Comparison of ENCODE assay signal across 8 cellular contexts in the genomic region with DNA sequence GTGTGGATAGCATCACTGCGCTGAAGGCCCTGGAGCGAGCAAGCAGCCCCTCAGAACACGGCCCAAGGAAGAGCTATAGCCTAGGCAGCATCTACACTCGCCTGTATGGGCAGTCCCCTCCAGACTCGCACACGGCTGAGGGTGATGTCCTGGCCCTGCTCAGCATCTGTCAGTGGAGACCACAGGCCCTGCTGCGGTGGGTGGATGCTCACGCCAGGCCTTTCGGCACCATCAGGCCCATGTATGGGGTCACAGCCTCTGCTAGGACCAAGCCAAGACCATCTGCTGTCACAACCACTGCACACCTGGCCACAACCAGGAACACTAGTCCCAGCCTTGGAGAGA. TPM values are rescaled to one million over a fixed set of nuclear protein-coding genes. Genes with fewer than 3 reads are reported as not detected.
A peak's percentile ranks its signal among the peaks of the same experiment; 100 is the strongest.
DNase-seq lines count a peak whose midpoint lies in the region; ATAC-seq and TF ChIP-seq lines count a peak whose summit lies in the region.

No MANE protein-coding gene starts in this region.

- no peaks in the 10 kb centered on the region for H3K27me3 Mint-ChIP-seq in activated CD4-positive, alpha-beta T cell treated with anti-CD3 and anti-CD28 coated beads, Interleukin-2, amount 10 ng/mL, durations not matched to agents 7 days and 5 days
- H3K27me3 Mint-ChIP-seq in activated naive CD8-positive, alpha-beta T cell treated with anti-CD3 and anti-CD28 coated beads for 36 hours = no peaks in the 10 kb centered on the region

- peak overlapping the region; percentile 97 for H3K27ac Mint-ChIP-seq in activated CD4-positive, alpha-beta T cell treated with anti-CD3 and anti-CD28 coated beads, Interleukin-2, amount 10 ng/mL, durations not matched to agents 7 days and 5 days
- peak overlapping the region; percentile 96 for H3K27ac Mint-ChIP-seq in activated naive CD8-positive, alpha-beta T cell treated with anti-CD3 and anti-CD28 coated beads for 36 hours

- H3K4me1 ChIP-seq in right lobe of liver (peaks cover 2 to 71% (median 35%) of the 10 kb centered on the region in 4 donors), testis (peaks cover 35% of the 10 kb centered on the region)

- CTCF ChIA-PET in activated CD4-positive, alpha-beta T cell treated with anti-CD3 and anti-CD28 coated beads, Interleukin-2, amount 10 ng/mL, durations not matched to agents 7 days and 5 days (lab: Charles Lee) = interaction anchor here (0.5 to 1.8 kb wide), 7 partner anchors 13 to 135 kb away, joined by 3 to 9 read pairs (median 3); a partner anchor contains a TSS

- H3K36me3 ChIP-seq in right lobe of liver = peaks cover 0 to 10% (median 1%) of the 10 kb centered on the region in 4 donors
- no peaks in the 10 kb centered on the region for H3K36me3 ChIP-seq in testis (ENCODE audit: low read depth, missing control alignments)

- H3K36me3 Mint-ChIP-seq in activated CD4-positive, alpha-beta T cell treated with anti-CD3 and anti-CD28 coated beads, Interleukin-2, amount 10 ng/mL, durations not matched to agents 7 days and 5 days (ENCODE audit: low read depth) = peaks cover 51% of the 10 kb centered on the region
- peaks cover 40% of the 10 kb centered on the region for H3K36me3 Mint-ChIP-seq in activated naive CD8-positive, alpha-beta T cell treated with anti-CD3 and anti-CD28 coated beads for 36 hours

- ATAC-seq in right lobe of liver = no peak
- no peak for ATAC-seq in GM21737 (IDR thresholded peaks at IDR 0.05; ENCODE audit: unreplicated experiment)

- H3K4me3 ChIP-seq in right lobe of liver (peak overlapping the region; percentile 37 to 55 (median 55)), testis (no peak overlapping the region)

- TF ChIP-seq POLR2A in right lobe of liver (IDR thresholded peaks at IDR 0.05) (no peak), testis (IDR thresholded peaks at IDR 0.05) (no peak)

- DNase-seq in activated CD4-positive, alpha-beta T cell treated with anti-CD3 and anti-CD28 coated beads, Interleukin-2, amount 10 ng/mL, durations not matched to agents 7 days and 5 days = no peak
- DNase-seq in activated CD4-positive, alpha-beta T cell treated with anti-CD3 and anti-CD28 coated beads, Interleukin-2, amount 50 U/mL, for 1 hour = no peak
- DNase-seq in activated naive CD8-positive, alpha-beta T cell treated with anti-CD3 and anti-CD28 coated beads for 36 hours = no peak
- DNase-seq in right lobe of liver (no peak), testis (no peak), GF-D8 (lab: John Stamatoyannopoulos, UW) (no peak), DMS 273 (lab: John Stamatoyannopoulos, UW; ENCODE audit: unreplicated experiment) (no peak)

- no peaks in the 10 kb centered on the region for H3K27me3 ChIP-seq in right lobe of liver
- no peaks in the 10 kb centered on the region for H3K27me3 ChIP-seq in testis

- H3K9me3 ChIP-seq in right lobe of liver (no peaks in the 10 kb centered on the region), testis (no peaks in the 10 kb centered on the region)

- peak overlapping the region; percentile 87 for H3K4me3 Mint-ChIP-seq in activated CD4-positive, alpha-beta T cell treated with anti-CD3 and anti-CD28 coated beads, Interleukin-2, amount 10 ng/mL, durations not matched to agents 7 days and 5 days
- H3K4me3 Mint-ChIP-seq in activated naive CD8-positive, alpha-beta T cell treated with anti-CD3 and anti-CD28 coated beads for 36 hours = peak overlapping the region; percentile 95

- POLR2A ChIA-PET in activated CD4-positive, alpha-beta T cell treated with anti-CD3 and anti-CD28 coated beads, Interleukin-2, amount 10 ng/mL, durations not matched to agents 7 days and 5 days (lab: Charles Lee) = interaction anchor here (0.9 kb wide), 1 partner anchor 12 kb away, joined by 3 read pairs; no protein-coding TSS in a partner anchor

- no CpG with 5 or more reads among the region's 9 CpGs for WGBS in right lobe of liver (ENCODE audit: insufficient coverage, low coverage, low lambda C conversion rate, missing lambda C conversion rate)
- WGBS in testis, 2 donors = 67 to 68% methylated on average over 5 to 9 of the region's 9 CpGs

- H3K27ac ChIP-seq in right lobe of liver (peak overlapping the region; percentile 92 to 99 (median 98)), testis (peak overlapping the region; percentile 98)

- H3K9me3 Mint-ChIP-seq in activated CD4-positive, alpha-beta T cell treated with anti-CD3 and anti-CD28 coated beads, Interleukin-2, amount 10 ng/mL, durations not matched to agents 7 days and 5 days = no peaks in the 10 kb centered on the region
- no peaks in the 10 kb centered on the region for H3K9me3 Mint-ChIP-seq in activated naive CD8-positive, alpha-beta T cell treated with anti-CD3 and anti-CD28 coated beads for 36 hours

- peaks cover 49% of the 10 kb centered on the region for H3K4me1 Mint-ChIP-seq in activated CD4-positive, alpha-beta T cell treated with anti-CD3 and anti-CD28 coated beads, Interleukin-2, amount 10 ng/mL, durations not matched to agents 7 days and 5 days
- peaks cover 46% of the 10 kb centered on the region for H3K4me1 Mint-ChIP-seq in activated naive CD8-positive, alpha-beta T cell treated with anti-CD3 and anti-CD28 coated beads for 36 hours

- intact Hi-C loops in right lobe of liver (cut with DNase I) (loop anchor here in 1 of 2 donors (5.0 kb wide), 1 partner anchor 35 kb away; a partner anchor contains a TSS), testis (cut with DNase I; ENCODE audit: low total_unique reads) (no loop called here)

- TF ChIP-seq CTCF in right lobe of liver (IDR thresholded peaks at IDR 0.05) (no peak), testis (IDR thresholded peaks at IDR 0.05) (no peak)

RNA-seq across cellular contexts. Expression of a gene that starts 20.5 kb away (rescaled TPM):
- 10 to 100 TPM; 17.4 to 19.4 TPM for total RNA-seq in activated CD4-positive, alpha-beta T cell treated with anti-CD3 and anti-CD28 coated beads, Interleukin-2, amount 10 ng/mL, durations not matched to agents 7 days and 5 days
- total RNA-seq in activated naive CD8-positive, alpha-beta T cell treated with anti-CD3 and anti-CD28 coated beads for 36 hours = 10 to 100 TPM; 17.3 to 17.9 TPM
- total RNA-seq in right lobe of liver (1 to 10 TPM; 2.4 to 4.5 (median 3.2) TPM), testis (10 to 100 TPM; 25.0 to 26.3 TPM)
- 56.5 TPM for polyA plus RNA-seq in testis (ENCODE audit: insufficient read depth, low read depth, low replicate concordance)

RNA-seq across cellular contexts. Expression of a gene that starts 27.0 kb away (rescaled TPM):
- total RNA-seq in activated CD4-positive, alpha-beta T cell treated with anti-CD3 and anti-CD28 coated beads, Interleukin-2, amount 10 ng/mL, durations not matched to agents 7 days and 5 days = 100 to 1,000 TPM; 285 to 290 TPM
- total RNA-seq in activated naive CD8-positive, alpha-beta T cell treated with anti-CD3 and anti-CD28 coated beads for 36 hours = 100 to 1,000 TPM; 398 to 421 TPM
- total RNA-seq in right lobe of liver = 100 to 1,000 TPM in 2 of 6 experiments, 10 to 100 TPM in 4; 64.8 to 182 (median 80.1) TPM
- 100 to 1,000 TPM; 380 to 393 TPM for total RNA-seq in testis
- polyA plus RNA-seq in testis (ENCODE audit: insufficient read depth, low read depth, low replicate concordance) = 425 TPM

RNA-seq across cellular contexts. Expression of a gene that starts 27.2 kb away (rescaled TPM):
- total RNA-seq in activated CD4-positive, alpha-beta T cell treated with anti-CD3 and anti-CD28 coated beads, Interleukin-2, amount 10 ng/mL, durations not matched to agents 7 days and 5 days = 10 to 100 TPM; 11.6 to 15.1 TPM
- 10 to 100 TPM; 28.2 to 29.5 TPM for total RNA-seq in activated naive CD8-positive, alpha-beta T cell treated with anti-CD3 and anti-CD28 coated beads for 36 hours
- total RNA-seq in right lobe of liver (10 to 100 TPM in 2 of 6 experiments, 1 to 10 TPM in 4; 5.9 to 16.0 (median 8.1) TPM), testis (10 to 100 TPM; 11.7 to 16.0 TPM)
- polyA plus RNA-seq in testis (ENCODE audit: insufficient read depth, low read depth, low replicate concordance) = 16.0 TPM

RNA-seq across cellular contexts. Expression of a gene that starts 36.9 kb away (rescaled TPM):
- 100 to 1,000 TPM; 266 to 271 TPM for total RNA-seq in activated CD4-positive, alpha-beta T cell treated with anti-CD3 and anti-CD28 coated beads, Interleukin-2, amount 10 ng/mL, durations not matched to agents 7 days and 5 days
- total RNA-seq in activated naive CD8-positive, alpha-beta T cell treated with anti-CD3 and anti-CD28 coated beads for 36 hours = 10 to 100 TPM; 68.8 to 73.5 TPM
- total RNA-seq in right lobe of liver = 100 to 1,000 TPM in 4 of 6 experiments, 10 to 100 TPM in 2; 76.3 to 118 (median 101) TPM
- 100 to 1,000 TPM; 101 to 146 TPM for total RNA-seq in testis
- polyA plus RNA-seq in testis (ENCODE audit: insufficient read depth, low read depth, low replicate concordance) = 117 TPM

RNA-seq across cellular contexts. Expression of a gene that starts 37.2 kb away (rescaled TPM):
- total RNA-seq in activated CD4-positive, alpha-beta T cell treated with anti-CD3 and anti-CD28 coated beads, Interleukin-2, amount 10 ng/mL, durations not matched to agents 7 days and 5 days = 1 to 10 TPM; 2.3 to 2.5 TPM
- total RNA-seq in activated naive CD8-positive, alpha-beta T cell treated with anti-CD3 and anti-CD28 coated beads for 36 hours = 1 to 10 TPM; 1.6 to 2.4 TPM
- 100 to 1,000 TPM in 2 of 6 experiments, 10 to 100 TPM in 4; 65.9 to 132 (median 86.5) TPM for total RNA-seq in right lobe of liver
- 10 to 100 TPM; 70.2 to 79.2 TPM for total RNA-seq in testis
- 41.5 TPM for polyA plus RNA-seq in testis (ENCODE audit: insufficient read depth, low read depth, low replicate concordance)

Comparison
In these comparisons a context has a peak if more than half of its experiments do, and no peak if none do; other contexts are left out.
1. H3K4me3 ChIP-seq: peak in right lobe of liver (3 of 3); none in testis (0 of 2).